Comparison of ENCODE assay signal across 14 cellular contexts in genomic region chr18:46407471-46408166, GRCh38.
DNase-seq lines count a peak whose midpoint lies in the region; ATAC-seq and TF ChIP-seq lines count a peak whose summit lies in the region.
"Had no signal": no experiment of that assay in that cellular context is flagged by ENCODE, and none has a peak within 500 bp of the region (broad histone marks: within the 10 kb centered on the region; RNA-seq: fewer than 3 reads in every experiment).

No MANE protein-coding gene starts in this region.

- TF ChIP-seq CTCF in AG09309 (IDR thresholded peaks at IDR 0.05; ENCODE audit: control insufficient read depth, insufficient read depth, low read depth, low read length, missing control alignments) (no peak), RWPE1 (conservative IDR thresholded peaks at IDR 0.05; ENCODE audit: low read depth) (no peak)

- POLR2A ChIA-PET in RWPE1 (lab: Yijun Ruan, JAX; ENCODE audit: low non-redundant PET), result no interaction called here

- H3K27ac ChIP-seq in RWPE1, result peak overlapping the region; percentile 29; the same call in 1 of the 2 replicates
- H3K27ac ChIP-seq: body of pancreas, parathyroid adenoma had no signal

- CTCF ChIA-PET in RWPE1 (lab: Yijun Ruan, JAX), result no interaction called here

- DNase-seq in AG09309 (ENCODE audit: low read depth) (peak; percentile 17), RWPE1 (ENCODE audit: low spot score) (no peak), dedifferentiated amniotic fluid mesenchymal stem cell (ENCODE audit: extremely low spot score) (peak; percentile 86), kidney tubule cell (ENCODE audit: low spot score) (peak; percentile 32), GM19240 (ENCODE audit: insufficient read length, low spot score) (no peak), amygdala (lab: John Stamatoyannopoulos, UW) (no peak)
- DNase-seq: activated T-cell treated with anti-CD3 and anti-CD28 coated beads for 4 hours; body of pancreas; DMS79; NCI-H526 treated with DMSO at 0.1 percent for 48 hours; stimulated activated CD4-positive, alpha-beta T cell treated with anti-CD3 and anti-CD28 coated beads, Interleukin-2, amount 100 ng/mL, for 24 hours had no signal

- H3K4me3 ChIP-seq in AG09309 (ENCODE audit: control insufficient read depth, low read depth, low read length), result no peak overlapping the region
- H3K4me3 ChIP-seq: body of pancreas had no signal

- ATAC-seq in GM21367 (IDR thresholded peaks at IDR 0.05; ENCODE audit: unreplicated experiment) (no peak), HG03108 (IDR thresholded peaks at IDR 0.05; ENCODE audit: unreplicated experiment) (no peak)
- ATAC-seq: body of pancreas had no signal

Comparison
In these comparisons a context has a peak if more than half of its experiments do, and no peak if none do; other contexts are left out.
1. DNase-seq: peak in AG09309 (single experiment), dedifferentiated amniotic fluid mesenchymal stem cell (single experiment) and kidney tubule cell (single experiment); none in RWPE1 (single experiment), GM19240 (single experiment) and amygdala (0 of 56).